ENCODE assay signal across 20 cellular contexts in genomic region chr17:57143341-57143740, GRCh38.
"Had no signal": no experiment of that assay in that cellular context is flagged by ENCODE, and none has a peak within 500 bp of the region (broad histone marks: within the 10 kb centered on the region; RNA-seq: fewer than 3 reads in every experiment).

No MANE protein-coding gene starts in this region.

- H3K4me1 ChIP-seq: tibial artery had no signal

- H3K9me3 ChIP-seq: mucosa of descending colon, tibial artery had no signal

- H3K4me3 Mint-ChIP-seq: activated naive CD4-positive, alpha-beta T cell treated with anti-CD3 and anti-CD28 coated beads, Interleukin-2, amount 10 ng/mL, durations not matched to agents 7 days and 5 days; effector memory CD8-positive, alpha-beta T cell; naive thymus-derived CD8-positive, alpha-beta T cell; T-helper 1 cell treated with Interleukin-12 subunit alpha and Interleukin-12 subunit beta and Interleukin-4 antibody, amounts not matched to agents 30 μg/mL and 1 μg/mL, for 36 hours had no signal

- ATAC-seq: effector memory CD8-positive, alpha-beta T cell; naive thymus-derived CD8-positive, alpha-beta T cell; stimulated activated naive CD8-positive, alpha-beta T cell treated with anti-CD3 and anti-CD28 coated beads, Interleukin-15, Interleukin-2, amounts not matched to agents 100 U/mL and 50 U/mL, for 24 hours had no signal

- H3K27ac Mint-ChIP-seq: activated naive CD4-positive, alpha-beta T cell treated with anti-CD3 and anti-CD28 coated beads, Interleukin-2, amount 10 ng/mL, durations not matched to agents 7 days and 5 days; effector memory CD8-positive, alpha-beta T cell; naive thymus-derived CD8-positive, alpha-beta T cell; T-helper 1 cell treated with Interleukin-12 subunit alpha and Interleukin-12 subunit beta and Interleukin-4 antibody, amounts not matched to agents 30 μg/mL and 1 μg/mL, for 36 hours had no signal

- H3K4me1 Mint-ChIP-seq: activated naive CD4-positive, alpha-beta T cell treated with anti-CD3 and anti-CD28 coated beads, Interleukin-2, amount 10 ng/mL, durations not matched to agents 7 days and 5 days; naive thymus-derived CD8-positive, alpha-beta T cell had no signal

- H3K27me3 ChIP-seq: cardiac muscle cell had no signal

- H3K27ac ChIP-seq: cardiac muscle cell, tibial artery had no signal

- H3K4me3 ChIP-seq: cardiac muscle cell, mucosa of descending colon, tibial artery had no signal

- H3K36me3 ChIP-seq: cardiac muscle cell, tibial artery had no signal

- H3K9me3 Mint-ChIP-seq: activated naive CD4-positive, alpha-beta T cell treated with anti-CD3 and anti-CD28 coated beads, Interleukin-2, amount 10 ng/mL, durations not matched to agents 7 days and 5 days; effector memory CD8-positive, alpha-beta T cell; naive thymus-derived CD8-positive, alpha-beta T cell; T-helper 1 cell treated with Interleukin-12 subunit alpha and Interleukin-12 subunit beta and Interleukin-4 antibody, amounts not matched to agents 30 μg/mL and 1 μg/mL, for 36 hours had no signal

- H3K36me3 Mint-ChIP-seq: activated naive CD4-positive, alpha-beta T cell treated with anti-CD3 and anti-CD28 coated beads, Interleukin-2, amount 10 ng/mL, durations not matched to agents 7 days and 5 days; naive thymus-derived CD8-positive, alpha-beta T cell had no signal

- DNase-seq: activated CD4-positive, alpha-beta T cell treated with anti-CD3 and anti-CD28 coated beads for 1 hour; activated CD8-positive, alpha-beta memory T cell treated with anti-CD3 and anti-CD28 coated beads for 24 hours; activated CD8-positive, alpha-beta memory T cell treated with anti-CD3 and anti-CD28 coated beads, Interleukin-2, amount 50 U/mL, for 48 hours; activated effector memory CD4-positive, alpha-beta T cell treated with Interleukin-2 at 50 U/mL for 16 hours; activated naive CD4-positive, alpha-beta T cell treated with anti-CD3 and anti-CD28 coated beads, Interleukin-2, amount 10 ng/mL, durations not matched to agents 7 days and 5 days; activated T-cell treated with anti-CD3 and anti-CD28 coated beads, Interleukin-2, amount 50 U/mL, for 48 hours; effector memory CD8-positive, alpha-beta T cell; foreskin melanocyte; glutamatergic neuron; hippocampal formation; left cardiac atrium; mucosa of descending colon; naive thymus-derived CD8-positive, alpha-beta T cell; stimulated activated CD4-positive, alpha-beta T cell treated with anti-CD3 and anti-CD28 coated beads, Interleukin-12 subunit alpha, Interleukin-12 subunit beta, amount 100 ng/mL, for 4 hours; stimulated activated CD4-positive, alpha-beta T cell treated with anti-CD3 and anti-CD28 coated beads, Interleukin-2, amount 100 ng/mL, for 24 hours; stimulated activated naive CD8-positive, alpha-beta T cell treated with anti-CD3 and anti-CD28 coated beads, Interleukin-15, Interleukin-2, amounts not matched to agents 100 U/mL and 50 U/mL, for 24 hours; substantia nigra; tibial artery had no signal
